17 cellular contexts compared by ENCODE assay signal in genomic region chr4:94516999-94517398, GRCh38.
A peak's percentile ranks its signal among the peaks of the same experiment; 100 is the strongest.
DNase-seq lines count a peak whose midpoint lies in the region; ATAC-seq, FAIRE-seq and TF ChIP-seq lines count a peak whose summit lies in the region.
"Had no signal": no experiment of that assay in that cellular context is flagged by ENCODE, and none has a peak within 500 bp of the region (broad histone marks: within the 10 kb centered on the region; RNA-seq: fewer than 3 reads in every experiment).

No MANE protein-coding gene starts in this region.

- CTCF ChIA-PET in K562 (lab: Yijun Ruan, JAX; ENCODE audit: low intra/inter-chr PET ratio), result no interaction called here

- H3K27me3 ChIP-seq in cardiac muscle cell, result no peaks in the 10 kb centered on the region
- no peaks in the 10 kb centered on the region for H3K27me3 ChIP-seq in K562 (ENCODE audit: control insufficient read depth in 2 of 2, insufficient read depth in 2 of 2, low read length in 2 of 2)
- no peaks in the 10 kb centered on the region for H3K27me3 ChIP-seq in uterus
- H3K27me3 ChIP-seq: suprapubic skin had no signal

- in situ Hi-C loops in K562 (cut with MboI), result no loop called here

- H3K9me3 ChIP-seq in cardiac muscle cell (ENCODE audit: low read depth), result no peaks in the 10 kb centered on the region
- H3K9me3 ChIP-seq in K562 (replicated peaks; ENCODE audit: control insufficient read depth, insufficient read depth, low read depth, low read length), result no peaks in the 10 kb centered on the region
- H3K9me3 ChIP-seq in uterus, result no peaks in the 10 kb centered on the region
- H3K9me3 ChIP-seq: suprapubic skin had no signal

- POLR2A ChIA-PET in K562 (lab: Yijun Ruan, JAX), result interaction anchor here (1.2 kb wide), 1 partner anchor 11 kb away, joined by 3 read pairs; no protein-coding TSS in a partner anchor

- peak overlapping the region; percentile 81 for H3K27ac ChIP-seq in cardiac muscle cell
- H3K27ac ChIP-seq in K562 (ENCODE audit: extremely low read depth, low read depth, low read length), result no peak overlapping the region
- H3K27ac ChIP-seq in uterus, result peak overlapping the region; percentile 88 to 99
- H3K27ac ChIP-seq: suprapubic skin had no signal

- H3K4me2 ChIP-seq in K562 (ENCODE audit: insufficient read depth, low read length), result no peak overlapping the region

- H3K9me1 ChIP-seq in K562 (ENCODE audit: control insufficient read depth, insufficient read depth, low read length), result no peaks in the 10 kb centered on the region

- 48% methylated on average over 5 of the region's 5 CpGs for WGBS in K562 (ENCODE audit: insufficient coverage, low coverage, missing lambda C conversion rate)

- FAIRE-seq in K562 (lab: Jason Lieb, UNC), result no peak

- peaks cover 5% of the 10 kb centered on the region for H3K36me3 ChIP-seq in cardiac muscle cell
- H3K36me3 ChIP-seq in K562 (ENCODE audit: control insufficient read depth, insufficient read depth, low read length), result no peaks in the 10 kb centered on the region
- H3K36me3 ChIP-seq in uterus, result no peaks in the 10 kb centered on the region
- H3K36me3 ChIP-seq: suprapubic skin had no signal

- peaks cover 79% of the 10 kb centered on the region for H3K79me2 ChIP-seq in K562 (ENCODE audit: control insufficient read depth, insufficient read depth, low read length)

- no peak overlapping the region for H2AFZ ChIP-seq in K562 (ENCODE audit: low read depth, low read length)

- no TSS peak for BruUV-seq in K562 (replicated peaks; lab: Mats Ljungman, UMichigan)

- intact Hi-C loops in Right ventricle myocardium inferior (cut with DNase I), result no loop called here
- intact Hi-C loops in K562 (cut with micrococcal nuclease), result no loop called here
- intact Hi-C loops in uterus (cut with DNase I; ENCODE audit: low total_unique reads), result no loop called here

- no peak for ATAC-seq in Right ventricle myocardium inferior
- ATAC-seq in K562, result peak; percentile 54
- no peak for ATAC-seq in HG03135 (IDR thresholded peaks at IDR 0.05; ENCODE audit: unreplicated experiment)
- ATAC-seq in GM21786 (IDR thresholded peaks at IDR 0.05; ENCODE audit: unreplicated experiment), result no peak
- ATAC-seq: esophagus mucosa had no signal

- DNase-seq in cardiac muscle cell (ENCODE audit: low read depth in 1 of 2, low spot score in 1 of 2) (peak in 1 of 2 donors; percentile 69), Right ventricle myocardium inferior (ENCODE audit: missing footprints) (no peak), K562 (ENCODE audit: extremely low read depth in 1 of 4, low spot score in 3 of 4) (peak in 2 of 4 experiments; percentile 37 to 51), kidney glomerular epithelial cell (lab: John Stamatoyannopoulos, UW) (peak; percentile 43), uterus (peak in 1 of 2 donors; percentile 65), nucleus accumbens (lab: John Stamatoyannopoulos, UW) (no peak)
- DNase-seq: activated CD4-positive, alpha-beta T cell treated with anti-CD3 and anti-CD28 coated beads for 4 hours; CD8-positive, alpha-beta memory T cell; hippocampal formation; naive B cell; NCI-H2081 treated with DMSO at 0.1 percent for 48 hours; SHP77; stimulated activated CD4-positive, alpha-beta T cell treated with anti-CD3 and anti-CD28 coated beads, Interleukin-1b, Interleukin-23, amount 100 ng/mL, for 48 hours had no signal

- H3K4me3 ChIP-seq in cardiac muscle cell (no peak overlapping the region), K562 (no peak overlapping the region), uterus (no peak overlapping the region)
- H3K4me3 ChIP-seq: suprapubic skin had no signal

- TF ChIP-seq POLR2A in K562 (conservative IDR thresholded peaks at IDR 0.05) (no peak), uterus (IDR thresholded peaks at IDR 0.05) (no peak)

- H3K4me1 ChIP-seq in cardiac muscle cell (ENCODE audit: low read depth), result peaks cover 55% of the 10 kb centered on the region
- H3K4me1 ChIP-seq in K562 (replicated peaks in 1 of 2; ENCODE audit: control insufficient read depth in 2 of 2, insufficient read depth in 2 of 2, low read length in 2 of 2), result peaks cover 5 to 32% of the 10 kb centered on the region in 2 experiments; a peak in 4 of 5 replicates
- H3K4me1 ChIP-seq in uterus, result peaks cover 4 to 28% of the 10 kb centered on the region in 2 donors

- TF ChIP-seq CTCF in cardiac muscle cell (IDR thresholded peaks at IDR 0.05; ENCODE audit: low read depth, low read length) (no peak), K562 (IDR thresholded peaks at IDR 0.05 in 2 of 3, conservative IDR thresholded peaks at IDR 0.05 in 1 of 3; ENCODE audit: insufficient read depth in 2 of 3, low read depth in 1 of 3, low read length in 3 of 3) (no peak), uterus (IDR thresholded peaks at IDR 0.05) (no peak)

- TF ChIP-seq EP300 in K562 (IDR thresholded peaks at IDR 0.05; ENCODE audit: low read length), result peak; percentile 40; the same call in 1 of the 2 replicates

- no peak overlapping the region for H3K9ac ChIP-seq in K562 (ENCODE audit: insufficient read depth in 1 of 2, low read depth in 2 of 2, low read length in 2 of 2)

- H4K20me1 ChIP-seq in K562 (replicated peaks; ENCODE audit: control insufficient read depth, insufficient read depth, low read length), result no peaks in the 10 kb centered on the region

- no peak for TF ChIP-seq RAD21 in K562 (CRISPR knock-in tag; conservative IDR thresholded peaks at IDR 0.05 in 1 of 2, IDR thresholded peaks at IDR 0.05 in 1 of 2)

TF ChIP-seq in K562, 482 proteins besides CTCF, POLR2A, EP300 and RAD21 (continues in another document):
- peak; percentile 27; the same call in 1 of the 2 replicates for TF ChIP-seq TAL1 (IDR thresholded peaks at IDR 0.05)
- TF ChIP-seq TEAD4 (IDR thresholded peaks at IDR 0.05; ENCODE audit: low read length), result peak; percentile 67
- TF ChIP-seq TEAD4 (CRISPR knock-in tag; IDR thresholded peaks at IDR 0.05; ENCODE audit: borderline replicate concordance), result no peak
- TF ChIP-seq HBP1 (CRISPR knock-in tag; IDR thresholded peaks at IDR 0.05), result no peak
- TF ChIP-seq TCF3 (CRISPR knock-in tag; IDR thresholded peaks at IDR 0.05), result peak; percentile 26; the same call in 1 of the 2 replicates
- TF ChIP-seq LARP7 (IDR thresholded peaks at IDR 0.05), result no peak
- TF ChIP-seq JUND (IDR thresholded peaks at IDR 0.05; ENCODE audit: borderline replicate concordance, low read depth, low read length), result peak; percentile 11; the same call in 1 of the 2 replicates
- no peak for TF ChIP-seq JUND (tag; IDR thresholded peaks at IDR 0.05; ENCODE audit: borderline replicate concordance, low read depth, low read length)
- TF ChIP-seq RFX7 (CRISPR knock-in tag; IDR thresholded peaks at IDR 0.05), result no peak
- TF ChIP-seq CBFA2T3 (IDR thresholded peaks at IDR 0.05), result peak; percentile 45; the same call in 1 of the 2 replicates
- TF ChIP-seq TCFL5 (CRISPR knock-in tag; conservative IDR thresholded peaks at IDR 0.05), result no peak
- TF ChIP-seq DPF2 (IDR thresholded peaks at IDR 0.05), result peak; percentile 20; the same call in 1 of the 2 replicates
- TF ChIP-seq ATF3 (IDR thresholded peaks at IDR 0.05), result peak; percentile 48
- no peak for TF ChIP-seq ATF3 (CRISPR knock-in tag; conservative IDR thresholded peaks at IDR 0.05)
- TF ChIP-seq GTF2A2 (tag; IDR thresholded peaks at IDR 0.05), result no peak
- peak; percentile 66 for TF ChIP-seq ARID1B (IDR thresholded peaks at IDR 0.05)
- TF ChIP-seq HMBOX1 (IDR thresholded peaks at IDR 0.05), result peak; percentile 56; the same call in 1 of the 2 replicates
- no peak for TF ChIP-seq ZNF830 (CRISPR knock-in tag; IDR thresholded peaks at IDR 0.05)
- TF ChIP-seq BHLHE40 (IDR thresholded peaks at IDR 0.05; ENCODE audit: low read length), result peak; percentile 80
- TF ChIP-seq ATF1 (CRISPR knock-in tag; IDR thresholded peaks at IDR 0.05), result no peak
- 0 out of 2 replicates have a peak, but pooled peaks have one; percentile 19 for TF ChIP-seq ATF1 (tag; IDR thresholded peaks at IDR 0.05)
- peak; percentile 49; the same call in 1 of the 2 replicates for TF ChIP-seq CEBPB (tag; IDR thresholded peaks at IDR 0.05)
- no peak for TF ChIP-seq STAG1 (CRISPR knock-in tag; IDR thresholded peaks at IDR 0.05; ENCODE audit: borderline replicate concordance)
- peak; percentile 88 for TF ChIP-seq CREM (IDR thresholded peaks at IDR 0.05; ENCODE audit: low read depth)
- peak; percentile 92 for TF ChIP-seq CREB1 (IDR thresholded peaks at IDR 0.05)
- peak; percentile 52; the same call in 1 of the 2 replicates for TF ChIP-seq CREB1 (CRISPR knock-in tag; IDR thresholded peaks at IDR 0.05)
- TF ChIP-seq ZNF347 (CRISPR knock-in tag; IDR thresholded peaks at IDR 0.05; ENCODE audit: low read depth), result no peak
- TF ChIP-seq NFE2 (IDR thresholded peaks at IDR 0.05; ENCODE audit: low read depth), result 0 out of 2 replicates have a peak, but pooled peaks have one; percentile 24
